ENCODE assay signal across 21 cellular contexts in genomic region chr15:78479650-78480049, GRCh38. TPM values are rescaled to one million over a fixed set of nuclear protein-coding genes. Genes with fewer than 3 reads are reported as not detected.
A peak's percentile ranks its signal among the peaks of the same experiment; 100 is the strongest.
DNase-seq lines count a peak whose midpoint lies in the region; ATAC-seq, FAIRE-seq and TF ChIP-seq lines count a peak whose summit lies in the region.
"Had no signal": no experiment of that assay in that cellular context is flagged by ENCODE, and none has a peak within 500 bp of the region (broad histone marks: within the 10 kb centered on the region; RNA-seq: fewer than 3 reads in every experiment).

No MANE protein-coding gene starts in this region.

- no peak overlapping the region for H3K4me3 Mint-ChIP-seq in progenitor cell of endocrine pancreas (ENCODE audit: low read depth)
- H3K4me3 Mint-ChIP-seq: CD14-positive monocyte; CD4-positive, alpha-beta memory T cell; CD4-positive, CD25-positive, alpha-beta regulatory T cell; CD8-positive, alpha-beta memory T cell had no signal

- no peaks in the 10 kb centered on the region for H3K9me3 Mint-ChIP-seq in progenitor cell of endocrine pancreas (ENCODE audit: low read depth)
- H3K9me3 Mint-ChIP-seq: CD14-positive monocyte; CD4-positive, alpha-beta memory T cell; CD4-positive, CD25-positive, alpha-beta regulatory T cell; CD8-positive, alpha-beta memory T cell had no signal

- H3K27me3 ChIP-seq in Panc1 (ENCODE audit: control insufficient read depth, insufficient read depth, low read length) = no peaks in the 10 kb centered on the region
- no peaks in the 10 kb centered on the region for H3K27me3 ChIP-seq in adrenal gland
- no peaks in the 10 kb centered on the region for H3K27me3 ChIP-seq in small intestine (ENCODE audit: control insufficient read depth in 2 of 2, insufficient read depth in 2 of 2, low read length in 2 of 2)
- no peaks in the 10 kb centered on the region for H3K27me3 ChIP-seq in SJCRH30
- H3K27me3 ChIP-seq: BE2C, BLaER1 had no signal

- H3K27ac ChIP-seq in Panc1 (ENCODE audit: low read length) = peak overlapping the region; percentile 54
- H3K27ac ChIP-seq in adrenal gland = peak overlapping the region in 2 of 5 donors; percentile 23 to 48
- H3K27ac ChIP-seq in small intestine (ENCODE audit: low read depth in 1 of 2, low read length in 1 of 2) = no peak overlapping the region
- no peak overlapping the region for H3K27ac ChIP-seq in SJCRH30
- H3K27ac ChIP-seq: BLaER1 had no signal

- peak overlapping the region; percentile 41 for H3K27ac Mint-ChIP-seq in progenitor cell of endocrine pancreas
- H3K27ac Mint-ChIP-seq: CD14-positive monocyte; CD4-positive, alpha-beta memory T cell; CD4-positive, CD25-positive, alpha-beta regulatory T cell; CD8-positive, alpha-beta memory T cell had no signal

- TF ChIP-seq CTCF in Panc1 (IDR thresholded peaks at IDR 0.05) (no peak), adrenal gland (IDR thresholded peaks at IDR 0.05) (no peak), progenitor cell of endocrine pancreas (IDR thresholded peaks at IDR 0.05; ENCODE audit: unreplicated experiment) (no peak)

- no peak for FAIRE-seq in small intestine (lab: Jason Lieb, UNC)
- FAIRE-seq: A204.1, G401.6, GM12891 had no signal

- no peak for ATAC-seq in Panc1

- H3K4me1 ChIP-seq in Panc1 (ENCODE audit: control insufficient read depth, insufficient read depth, low read length) = no peaks in the 10 kb centered on the region
- peaks cover 6 to 12% of the 10 kb centered on the region in 2 donors for H3K4me1 ChIP-seq in adrenal gland (replicated peaks in 1 of 2)
- H3K4me1 ChIP-seq in small intestine (ENCODE audit: control insufficient read depth in 2 of 2, insufficient read depth in 1 of 2, low read depth in 1 of 2, low read length in 1 of 2) = no peaks in the 10 kb centered on the region
- 0 out of 2 replicates have a peak, but pooled peaks cover 1% of the 10 kb centered on the region for H3K4me1 ChIP-seq in SJCRH30
- H3K4me1 ChIP-seq: BE2C, BLaER1 had no signal

- CTCF ChIA-PET in Panc1 (lab: Charles Lee) = interaction anchor here (0.6 kb wide), 1 partner anchor 58 kb away, joined by 3 read pairs; no protein-coding TSS in a partner anchor

- H3K9me3 ChIP-seq in Panc1 (ENCODE audit: control insufficient read depth, insufficient read depth, low read depth, low read length) = no peaks in the 10 kb centered on the region
- H3K9me3 ChIP-seq in adrenal gland (replicated peaks in 1 of 3) = no peaks in the 10 kb centered on the region
- no peaks in the 10 kb centered on the region for H3K9me3 ChIP-seq in small intestine (ENCODE audit: control insufficient read depth, low read depth)
- H3K9me3 ChIP-seq in SJCRH30 (replicated peaks) = no peaks in the 10 kb centered on the region
- H3K9me3 ChIP-seq: BE2C, BLaER1 had no signal

- peaks cover 37% of the 10 kb centered on the region for H3K36me3 ChIP-seq in Panc1 (ENCODE audit: control insufficient read depth, insufficient read depth, low read length)
- peaks cover 0 to 66% of the 10 kb centered on the region in 2 donors for H3K36me3 ChIP-seq in adrenal gland (replicated peaks in 1 of 2)
- H3K36me3 ChIP-seq in small intestine (ENCODE audit: control insufficient read depth in 2 of 2, insufficient read depth in 2 of 2, low read length in 2 of 2) = peaks cover 15 to 21% of the 10 kb centered on the region in 2 donors
- peaks cover 78% of the 10 kb centered on the region for H3K36me3 ChIP-seq in SJCRH30

- H3K4me3 ChIP-seq in Panc1 (ENCODE audit: low read depth in 2 of 2, low read length in 2 of 2) = no peak overlapping the region
- no peak overlapping the region for H3K4me3 ChIP-seq in adrenal gland
- no peak overlapping the region for H3K4me3 ChIP-seq in small intestine (ENCODE audit: low read depth in 1 of 2, low read length in 2 of 2)
- no peak overlapping the region for H3K4me3 ChIP-seq in SJCRH30
- H3K4me3 ChIP-seq: BLaER1 had no signal

- no TSS peak for BruUV-seq in Panc1 (replicated peaks; lab: Mats Ljungman, UMichigan)

- intact Hi-C loops in Panc1 (cut with micrococcal nuclease; ENCODE audit: unreplicated experiment) (loop anchor here (5.0 kb wide), 1 partner anchor 172 kb away; no protein-coding TSS in a partner anchor), adrenal gland (cut with DNase I) (loop anchor here in 1 of 2 donors (5.0 kb wide), 1 partner anchor 42 kb away; the partner anchor contains the start of gene IREB2)

- no peak for TF ChIP-seq POLR2A in adrenal gland (IDR thresholded peaks at IDR 0.05)

- H3K4me1 Mint-ChIP-seq in progenitor cell of endocrine pancreas (ENCODE audit: low read depth) = no peaks in the 10 kb centered on the region
- H3K4me1 Mint-ChIP-seq: CD14-positive monocyte; CD4-positive, CD25-positive, alpha-beta regulatory T cell; CD8-positive, alpha-beta memory T cell had no signal

- H3K27me3 Mint-ChIP-seq in progenitor cell of endocrine pancreas = no peaks in the 10 kb centered on the region
- H3K27me3 Mint-ChIP-seq: CD4-positive, alpha-beta memory T cell; CD4-positive, CD25-positive, alpha-beta regulatory T cell; CD8-positive, alpha-beta memory T cell had no signal

- DNase-seq in Panc1 (ENCODE audit: low read depth, low spot score) = no peak
- peak in 5 of 7 donors; percentile 59 to 72 (median 67) for DNase-seq in adrenal gland
- DNase-seq in progenitor cell of endocrine pancreas (ENCODE audit: low spot score, unreplicated experiment) = no peak
- no peak for DNase-seq in small intestine
- DNase-seq in SJCRH30 = no peak
- DNase-seq: 8988T; ACHN; BE2C; C1 segment of cervical spinal cord; CD4-positive, alpha-beta memory T cell; CD4-positive, CD25-positive, alpha-beta regulatory T cell; CD8-positive, alpha-beta memory T cell; COR-L47; DMS79 treated with DMSO at 0.1 percent for 48 hours; GF-D8 had no signal

- in situ Hi-C loops in Panc1 (cut with HindIII; ENCODE audit: low pct_unique_long_range_greater_than_20kb, low sequenced_read_pairs) = no loop called here

- peaks cover 18% of the 10 kb centered on the region for H3K36me3 Mint-ChIP-seq in progenitor cell of endocrine pancreas (ENCODE audit: insufficient read depth)

- POLR2A ChIA-PET in Panc1 (lab: Charles Lee) = interaction anchor here (0.7 kb wide), 1 partner anchor 291 kb away, joined by 5 read pairs; no protein-coding TSS in a partner anchor

- WGBS in adrenal gland, 4 donors = 54 to 68% (median 61%) methylated on average over 3 of the region's 3 CpGs
- 94 to 99% (median 94%) methylated on average over 3 of the region's 3 CpGs for WGBS in small intestine, 3 donors

RNA-seq across cellular contexts. Expression of gene HYKK, which starts 27.7 kb away (rescaled TPM):
- 19.8 TPM for total RNA-seq in Panc1 (2021; ENCODE audit: unreplicated experiment)
- 8.7 TPM for polyA plus RNA-seq in Panc1 (2012; ENCODE audit: insufficient read length)
- total RNA-seq in adrenal gland = 10 to 100 TPM in 2 of 8 donors, 1 to 10 TPM in 6; 4.8 to 17.1 (median 8.0) TPM
- 1 to 10 TPM; 3.1 to 7.0 (median 5.5) TPM for polyA plus RNA-seq in adrenal gland
- 4.1 and 4.3 TPM in 2 replicates for total RNA-seq in progenitor cell of endocrine pancreas
- 10 to 100 TPM in 1 of 3 donors, 1 to 10 TPM in 2; 6.8 to 12.4 (median 9.2) TPM for polyA plus RNA-seq in small intestine
- total RNA-seq in SJCRH30 (2014; rRNA removed; shearing (Covaris generic)) = 8.9 and 11.4 TPM in 2 replicates
- total RNA-seq: A673 had no signal
- polyA plus RNA-seq: CD14-positive monocyte had no signal

RNA-seq across cellular contexts. Expression of gene IREB2, which starts 41.6 kb away (rescaled TPM):
- total RNA-seq in Panc1 (2021; ENCODE audit: unreplicated experiment) = 71.7 TPM
- polyA plus RNA-seq in Panc1 (2012; ENCODE audit: insufficient read length) = 18.8 TPM
- 100 to 1,000 TPM in 2 of 8 donors, 10 to 100 TPM in 6; 54.8 to 148 (median 94.4) TPM for total RNA-seq in adrenal gland
- 10 to 100 TPM; 11.8 to 57.5 (median 25.8) TPM for polyA plus RNA-seq in adrenal gland
- total RNA-seq in progenitor cell of endocrine pancreas = 87.4 and 95.3 TPM in 2 replicates
- polyA plus RNA-seq in small intestine = 10 to 100 TPM; 12.4 to 16.3 (median 14.2) TPM
- total RNA-seq in SJCRH30 (2014; rRNA removed; shearing (Covaris generic)) = 37.7 and 44.8 TPM in 2 replicates

Comparison
In these comparisons a context has a peak if more than half of its experiments do, and no peak if none do; other contexts are left out.
1. DNase-seq: peak in adrenal gland (5 of 7); none in Panc1 (single experiment), progenitor cell of endocrine pancreas (single experiment), small intestine (single experiment) and SJCRH30 (0 of 2).